In genomic region chr21:36767096-36767495, GRCh38 we compare ENCODE assay signal across 31 cellular contexts.
"Had no signal": no experiment of that assay in that cellular context is flagged by ENCODE, and none has a peak within 500 bp of the region (broad histone marks: within the 10 kb centered on the region; RNA-seq: fewer than 3 reads in every experiment).

No MANE protein-coding gene starts in this region.

- H3K27me3 ChIP-seq: ascending aorta, cardiac muscle cell, SJCRH30 had no signal

- H3K27me3 Mint-ChIP-seq: activated CD4-positive, alpha-beta T cell treated with anti-CD3 and anti-CD28 coated beads for 36 hours; activated CD4-positive, alpha-beta T cell treated with anti-CD3 and anti-CD28 coated beads, Interleukin-2, amount 10 ng/mL, durations not matched to agents 7 days and 5 days; activated naive CD4-positive, alpha-beta T cell treated with anti-CD3 and anti-CD28 coated beads, Interleukin-2, amount 50 U/mL, for 24 hours; activated naive CD8-positive, alpha-beta T cell treated with anti-CD3 and anti-CD28 coated beads, Interleukin-2, amount 10 ng/mL, durations not matched to agents 7 days and 5 days; activated T-cell treated with anti-CD3 and anti-CD28 coated beads, Interleukin-2, amount 50 U/mL, for 24 hours; central memory CD8-positive, alpha-beta T cell had no signal

- H3K9me3 ChIP-seq: ascending aorta, SJCRH30, SK-N-SH had no signal

- H3K9me3 Mint-ChIP-seq: activated CD4-positive, alpha-beta T cell treated with anti-CD3 and anti-CD28 coated beads, Interleukin-2, amount 10 ng/mL, durations not matched to agents 7 days and 5 days; activated naive CD4-positive, alpha-beta T cell treated with anti-CD3 and anti-CD28 coated beads, Interleukin-2, amount 50 U/mL, for 24 hours; activated naive CD8-positive, alpha-beta T cell treated with anti-CD3 and anti-CD28 coated beads, Interleukin-2, amount 10 ng/mL, durations not matched to agents 7 days and 5 days; activated T-cell treated with anti-CD3 and anti-CD28 coated beads, Interleukin-2, amount 50 U/mL, for 24 hours; activated T-helper 2 cell treated with anti-CD3 and anti-CD28 coated beads, Interferon-gamma antibody, Interleukin-2, Interleukin-4, amounts not matched to agents 10 μg/mL and 5 μg/mL and 100 μg/mL, durations not matched to agents 14 hours and 24 hours and 36 hours; central memory CD8-positive, alpha-beta T cell; T-helper 1 cell treated with Interleukin-12 subunit alpha and Interleukin-12 subunit beta and Interleukin-4 antibody, amounts not matched to agents 30 μg/mL and 1 μg/mL, for 36 hours; T-helper 2 cell treated with Interferon-gamma antibody and Interleukin-4, amounts not matched to agents 5 μg/mL and 100 μg/mL, for 36 hours; WTC11 had no signal

- H3K27ac Mint-ChIP-seq: activated CD4-positive, alpha-beta T cell treated with anti-CD3 and anti-CD28 coated beads for 36 hours; activated CD4-positive, alpha-beta T cell treated with anti-CD3 and anti-CD28 coated beads, Interleukin-2, amount 10 ng/mL, durations not matched to agents 7 days and 5 days; activated CD8-positive, alpha-beta T cell treated with anti-CD3 and anti-CD28 coated beads, Interleukin-2, amount 10 ng/mL, durations not matched to agents 7 days and 5 days; activated naive CD4-positive, alpha-beta T cell treated with anti-CD3 and anti-CD28 coated beads, Interleukin-2, amount 50 U/mL, for 24 hours; activated naive CD8-positive, alpha-beta T cell treated with anti-CD3 and anti-CD28 coated beads, Interleukin-2, amount 10 ng/mL, durations not matched to agents 7 days and 5 days; activated T-cell treated with anti-CD3 and anti-CD28 coated beads, Interleukin-2, amount 50 U/mL, for 24 hours; activated T-helper 2 cell treated with anti-CD3 and anti-CD28 coated beads, Interferon-gamma antibody, Interleukin-2, Interleukin-4, amounts not matched to agents 10 μg/mL and 5 μg/mL and 100 μg/mL, durations not matched to agents 14 hours and 24 hours and 36 hours; T-helper 1 cell treated with Interleukin-12 subunit alpha and Interleukin-12 subunit beta and Interleukin-4 antibody, amounts not matched to agents 30 μg/mL and 1 μg/mL, for 36 hours; T-helper 2 cell treated with Interferon-gamma antibody and Interleukin-4, amounts not matched to agents 5 μg/mL and 100 μg/mL, for 36 hours; WTC11 had no signal

- H3K27ac ChIP-seq: ascending aorta, cardiac muscle cell, KMS-11, SJCRH30 had no signal

- H3K4me3 Mint-ChIP-seq: activated CD4-positive, alpha-beta T cell treated with anti-CD3 and anti-CD28 coated beads for 36 hours; activated CD4-positive, alpha-beta T cell treated with anti-CD3 and anti-CD28 coated beads, Interleukin-2, amount 10 ng/mL, durations not matched to agents 7 days and 5 days; activated CD8-positive, alpha-beta T cell treated with anti-CD3 and anti-CD28 coated beads, Interleukin-2, amount 10 ng/mL, durations not matched to agents 7 days and 5 days; activated naive CD4-positive, alpha-beta T cell treated with anti-CD3 and anti-CD28 coated beads, Interleukin-2, amount 50 U/mL, for 24 hours; activated naive CD8-positive, alpha-beta T cell treated with anti-CD3 and anti-CD28 coated beads, Interleukin-2, amount 10 ng/mL, durations not matched to agents 7 days and 5 days; activated T-cell treated with anti-CD3 and anti-CD28 coated beads, Interleukin-2, amount 50 U/mL, for 24 hours; central memory CD8-positive, alpha-beta T cell; T-helper 1 cell treated with Interleukin-12 subunit alpha and Interleukin-12 subunit beta and Interleukin-4 antibody, amounts not matched to agents 30 μg/mL and 1 μg/mL, for 36 hours; T-helper 2 cell treated with Interferon-gamma antibody and Interleukin-4, amounts not matched to agents 5 μg/mL and 100 μg/mL, for 36 hours; WTC11 had no signal

- H3K36me3 Mint-ChIP-seq: activated naive CD8-positive, alpha-beta T cell treated with anti-CD3 and anti-CD28 coated beads, Interleukin-2, amount 10 ng/mL, durations not matched to agents 7 days and 5 days; WTC11 had no signal

- H3K4me1 ChIP-seq: SJCRH30 had no signal

- H3K4me3 ChIP-seq: ascending aorta, cardiac muscle cell, SJCRH30 had no signal

- H3K36me3 ChIP-seq: cardiac muscle cell, SJCRH30 had no signal

- H3K4me1 Mint-ChIP-seq: activated CD4-positive, alpha-beta T cell treated with anti-CD3 and anti-CD28 coated beads for 36 hours; activated CD4-positive, alpha-beta T cell treated with anti-CD3 and anti-CD28 coated beads, Interleukin-2, amount 10 ng/mL, durations not matched to agents 7 days and 5 days; activated naive CD4-positive, alpha-beta T cell treated with anti-CD3 and anti-CD28 coated beads, Interleukin-2, amount 50 U/mL, for 24 hours; activated naive CD8-positive, alpha-beta T cell treated with anti-CD3 and anti-CD28 coated beads, Interleukin-2, amount 10 ng/mL, durations not matched to agents 7 days and 5 days had no signal

- DNase-seq: activated CD4-positive, alpha-beta T cell treated with anti-CD3 and anti-CD28 coated beads for 36 hours; activated CD4-positive, alpha-beta T cell treated with anti-CD3 and anti-CD28 coated beads, Interleukin-2, amount 10 ng/mL, durations not matched to agents 7 days and 5 days; activated CD4-positive, alpha-beta T cell treated with anti-CD3 and anti-CD28 coated beads, Interleukin-2, amount 50 U/mL, for 48 hours; activated CD8-positive, alpha-beta T cell treated with anti-CD3 and anti-CD28 coated beads, Interleukin-2, amount 10 ng/mL, durations not matched to agents 7 days and 5 days; activated gamma-delta T cell; activated naive CD4-positive, alpha-beta T cell treated with Interleukin-2 at 50 U/mL for 16 hours; activated naive CD8-positive, alpha-beta T cell treated with anti-CD3 and anti-CD28 coated beads, Interleukin-2, amount 10 ng/mL, durations not matched to agents 7 days and 5 days; activated T-cell treated with anti-CD3 and anti-CD28 coated beads, Interleukin-2, amount 50 U/mL, for 24 hours; MV-4-11; NCI-H1092; NCI-H146; NCI-H187; NCI-H2029 treated with DMSO at 0.1 percent for 48 hours; NCI-H2107; NCI-H2171; NCI-H2227 treated with DMSO at 0.1 percent for 48 hours; NCI-H446; NCI-H524; NCI-H69; SHP77; SJCRH30; SK-N-SH had no signal
